21 cellular contexts compared by ENCODE assay signal in genomic region chr19:1843646-1844394, GRCh38. TPM values are rescaled to one million over a fixed set of nuclear protein-coding genes. Genes with fewer than 3 reads are reported as not detected.
DNase-seq lines count a peak whose midpoint lies in the region; ATAC-seq, FAIRE-seq and TF ChIP-seq lines count a peak whose summit lies in the region.
"Had no signal": no experiment of that assay in that cellular context is flagged by ENCODE, and none has a peak within 500 bp of the region (broad histone marks: within the 10 kb centered on the region; RNA-seq: fewer than 3 reads in every experiment).

No MANE protein-coding gene starts in this region.

- no peaks in the 10 kb centered on the region for H3K9me3 Mint-ChIP-seq in activated naive CD4-positive, alpha-beta T cell treated with anti-CD3 and anti-CD28 coated beads, Interleukin-2, amount 50 U/mL, for 24 hours
- H3K9me3 Mint-ChIP-seq in type B pancreatic cell = no peaks in the 10 kb centered on the region
- H3K9me3 Mint-ChIP-seq in stimulated activated memory B cell treated with anti-CD40 and anti-IgM and Interleukin-4, amounts not matched to agents 10 μg/mL and 1 μg/mL and 100 μg/mL, for 72 hours = no peaks in the 10 kb centered on the region
- H3K9me3 Mint-ChIP-seq: activated B cell treated with CpG ODN at 0.5 μM for 24 hours, IgD-negative memory B cell had no signal

- BruUV-seq in K562 (replicated peaks; lab: Mats Ljungman, UMichigan) = no TSS peak

- H3K36me3 Mint-ChIP-seq in activated naive CD4-positive, alpha-beta T cell treated with anti-CD3 and anti-CD28 coated beads, Interleukin-2, amount 50 U/mL, for 24 hours = no peaks in the 10 kb centered on the region
- no peaks in the 10 kb centered on the region for H3K36me3 Mint-ChIP-seq in type B pancreatic cell
- H3K36me3 Mint-ChIP-seq in stimulated activated memory B cell treated with anti-CD40 and anti-IgM and Interleukin-4, amounts not matched to agents 10 μg/mL and 1 μg/mL and 100 μg/mL, for 72 hours = peaks cover 16% of the 10 kb centered on the region
- H3K36me3 Mint-ChIP-seq: activated naive CD8-positive, alpha-beta T cell; IgD-negative memory B cell had no signal

- no peak overlapping the region for H3K4me2 ChIP-seq in K562 (ENCODE audit: insufficient read depth, low read length)
- H3K4me2 ChIP-seq in SK-N-SH = no peak overlapping the region
- H3K4me2 ChIP-seq: A549 had no signal

- WGBS in K562 (ENCODE audit: insufficient coverage, low coverage, missing lambda C conversion rate) = 87% methylated on average over 21 of the region's 25 CpGs
- 100% methylated on average over 5 of the region's 25 CpGs for WGBS in SK-N-SH (ENCODE audit: low lambda C conversion rate)

- TF ChIP-seq RAD21 in K562 (CRISPR knock-in tag; conservative IDR thresholded peaks at IDR 0.05 in 1 of 2, IDR thresholded peaks at IDR 0.05 in 1 of 2) (no peak), SK-N-SH (IDR thresholded peaks at IDR 0.05; ENCODE audit: low read length) (no peak)

- H3K9me3 ChIP-seq in K562 (replicated peaks; ENCODE audit: control insufficient read depth, insufficient read depth, low read depth, low read length) = no peaks in the 10 kb centered on the region
- no peaks in the 10 kb centered on the region for H3K9me3 ChIP-seq in SK-N-SH
- H3K9me3 ChIP-seq: A549, colonic mucosa, neutrophil, sigmoid colon, uterus had no signal

- intact Hi-C loops in K562 (cut with micrococcal nuclease) = no loop called here

- TF ChIP-seq POLR2A in K562 (conservative IDR thresholded peaks at IDR 0.05) = no peak

- CTCF ChIA-PET in K562 (lab: Yijun Ruan, JAX; ENCODE audit: low intra/inter-chr PET ratio) = no interaction called here
- CTCF ChIA-PET in SK-N-SH (lab: Yijun Ruan, JAX) = interaction anchor here (1.3 to 15.0 kb wide), 2 partner anchors 17 to 21 kb away, joined by 3 to 188 read pairs; no protein-coding TSS in a partner anchor

- in situ Hi-C loops in K562 (cut with MboI) = no loop called here

- H3K4me1 ChIP-seq in K562 (replicated peaks in 1 of 2; ENCODE audit: control insufficient read depth in 2 of 2, insufficient read depth in 2 of 2, low read length in 2 of 2) = peaks cover 38 to 91% of the 10 kb centered on the region in 2 experiments
- H3K4me1 ChIP-seq in SK-N-SH (ENCODE audit: control insufficient read depth in 1 of 2, insufficient read depth in 2 of 2, low read depth in 1 of 2, low read length in 1 of 2) = peaks cover 7 to 18% of the 10 kb centered on the region in 2 experiments; a peak in 1 of 4 replicates

- H4K20me1 ChIP-seq in K562 (replicated peaks; ENCODE audit: control insufficient read depth, insufficient read depth, low read length) (peaks cover 69% of the 10 kb centered on the region), SK-N-SH (ENCODE audit: insufficient read depth) (peaks cover 89% of the 10 kb centered on the region)

- DNase-seq in activated naive CD4-positive, alpha-beta T cell treated with Interleukin-2 at 50 U/mL for 16 hours = no peak
- DNase-seq in K562 (ENCODE audit: extremely low read depth in 1 of 4, low spot score in 3 of 4) (no peak), kidney epithelial cell (ENCODE audit: low read depth) (no peak), type B pancreatic cell (ENCODE audit: extremely low spot score, unreplicated experiment) (no peak), SK-N-SH (no peak)
- DNase-seq: activated B cell treated with CpG ODN at 0.5 μM for 24 hours; colonic mucosa; COR-L47; GDM1; NCI-H446 treated with DMSO at 0.1 percent for 48 hours; OCI-M1; sigmoid colon; stimulated activated naive CD4-positive, alpha-beta T cell treated with Interleukin-2 at 50 U/mL for 16 hours; uterus had no signal

- peaks cover 3% of the 10 kb centered on the region for H3K9me1 ChIP-seq in K562 (ENCODE audit: control insufficient read depth, insufficient read depth, low read length)

- peak overlapping the region in 1 of 2 experiments; percentile 82; a peak in 2 of 4 replicates for H3K9ac ChIP-seq in K562 (ENCODE audit: insufficient read depth in 1 of 2, low read depth in 2 of 2, low read length in 2 of 2)
- H3K9ac ChIP-seq in SK-N-SH = no peak overlapping the region

- no peak for ATAC-seq in K562
- ATAC-seq in stimulated activated memory B cell treated with anti-CD40 and anti-IgM and Interleukin-4, amounts not matched to agents 10 μg/mL and 1 μg/mL and 100 μg/mL, for 72 hours = no peak
- no peak for ATAC-seq in GM21360 (IDR thresholded peaks at IDR 0.05; ENCODE audit: unreplicated experiment)

- H3K4me3 ChIP-seq in K562 (no peak overlapping the region), kidney epithelial cell (ENCODE audit: low read depth, low read length) (no peak overlapping the region), SK-N-SH (ENCODE audit: low read depth in 2 of 2, low read length in 1 of 2) (no peak overlapping the region)
- H3K4me3 ChIP-seq: A549, colonic mucosa, sigmoid colon, uterus had no signal

- H2AFZ ChIP-seq in K562 (ENCODE audit: low read depth, low read length) (no peak overlapping the region), SK-N-SH (ENCODE audit: low read depth) (no peak overlapping the region)

- H3K27me3 ChIP-seq in K562 (ENCODE audit: control insufficient read depth in 2 of 2, insufficient read depth in 2 of 2, low read length in 2 of 2) (no peaks in the 10 kb centered on the region), kidney epithelial cell (ENCODE audit: control insufficient read depth, insufficient read depth, low read length) (no peaks in the 10 kb centered on the region), SK-N-SH (ENCODE audit: insufficient read depth) (no peaks in the 10 kb centered on the region)
- H3K27me3 ChIP-seq: colonic mucosa, neutrophil, sigmoid colon, uterus had no signal

- no peak overlapping the region for H3K27ac Mint-ChIP-seq in activated naive CD4-positive, alpha-beta T cell treated with anti-CD3 and anti-CD28 coated beads, Interleukin-2, amount 50 U/mL, for 24 hours
- no peak overlapping the region for H3K27ac Mint-ChIP-seq in type B pancreatic cell
- H3K27ac Mint-ChIP-seq in stimulated activated memory B cell treated with anti-CD40 and anti-IgM and Interleukin-4, amounts not matched to agents 10 μg/mL and 1 μg/mL and 100 μg/mL, for 72 hours = no peak overlapping the region
- H3K27ac Mint-ChIP-seq: activated B cell treated with CpG ODN at 0.5 μM for 24 hours; activated naive CD8-positive, alpha-beta T cell had no signal

- H3K36me3 ChIP-seq in K562 (ENCODE audit: control insufficient read depth, insufficient read depth, low read length) (peaks cover 63% of the 10 kb centered on the region), kidney epithelial cell (ENCODE audit: control insufficient read depth, insufficient read depth, low read length) (no peaks in the 10 kb centered on the region), SK-N-SH (replicated peaks in 1 of 2; ENCODE audit: control insufficient read depth in 1 of 2, insufficient read depth in 2 of 2, low read length in 1 of 2) (peaks cover 0 to 7% of the 10 kb centered on the region in 2 experiments)
- H3K36me3 ChIP-seq: colonic mucosa, uterus had no signal

- FAIRE-seq in K562 (lab: Jason Lieb, UNC) = no peak
- FAIRE-seq: A549 had no signal

- peak overlapping the region; percentile 26 for H3K4me3 Mint-ChIP-seq in activated naive CD4-positive, alpha-beta T cell treated with anti-CD3 and anti-CD28 coated beads, Interleukin-2, amount 50 U/mL, for 24 hours
- no peak overlapping the region for H3K4me3 Mint-ChIP-seq in type B pancreatic cell
- no peak overlapping the region for H3K4me3 Mint-ChIP-seq in stimulated activated memory B cell treated with anti-CD40 and anti-IgM and Interleukin-4, amounts not matched to agents 10 μg/mL and 1 μg/mL and 100 μg/mL, for 72 hours
- H3K4me3 Mint-ChIP-seq: activated B cell treated with CpG ODN at 0.5 μM for 24 hours had no signal

- H3K79me2 ChIP-seq in K562 (ENCODE audit: control insufficient read depth, insufficient read depth, low read length) (peaks cover 98% of the 10 kb centered on the region), SK-N-SH (ENCODE audit: insufficient read depth) (peaks cover 93% of the 10 kb centered on the region)

- TF ChIP-seq EP300 in K562 (IDR thresholded peaks at IDR 0.05; ENCODE audit: low read length) (no peak), SK-N-SH (IDR thresholded peaks at IDR 0.05; ENCODE audit: borderline replicate concordance in 1 of 2, low read depth in 1 of 2, low read length in 1 of 2) (no peak)

- H3K27me3 Mint-ChIP-seq in activated naive CD4-positive, alpha-beta T cell treated with anti-CD3 and anti-CD28 coated beads, Interleukin-2, amount 50 U/mL, for 24 hours = no peaks in the 10 kb centered on the region
- H3K27me3 Mint-ChIP-seq in type B pancreatic cell = no peaks in the 10 kb centered on the region
- no peaks in the 10 kb centered on the region for H3K27me3 Mint-ChIP-seq in stimulated activated memory B cell treated with anti-CD40 and anti-IgM and Interleukin-4, amounts not matched to agents 10 μg/mL and 1 μg/mL and 100 μg/mL, for 72 hours
- H3K27me3 Mint-ChIP-seq: activated B cell treated with CpG ODN at 0.5 μM for 24 hours; activated naive CD8-positive, alpha-beta T cell; IgD-negative memory B cell had no signal

- H3K9me2 ChIP-seq in SK-N-SH = no peaks in the 10 kb centered on the region

- H3F3A ChIP-seq in SK-N-SH (replicated peaks; ENCODE audit: insufficient read depth) = peaks cover 2% of the 10 kb centered on the region

- peaks cover 66% of the 10 kb centered on the region for H3K4me1 Mint-ChIP-seq in activated naive CD4-positive, alpha-beta T cell treated with anti-CD3 and anti-CD28 coated beads, Interleukin-2, amount 50 U/mL, for 24 hours
- peaks cover 23% of the 10 kb centered on the region for H3K4me1 Mint-ChIP-seq in type B pancreatic cell (ENCODE audit: unreplicated experiment)
- H3K4me1 Mint-ChIP-seq in stimulated activated memory B cell treated with anti-CD40 and anti-IgM and Interleukin-4, amounts not matched to agents 10 μg/mL and 1 μg/mL and 100 μg/mL, for 72 hours = peaks cover 74% of the 10 kb centered on the region

- TF ChIP-seq CTCF in K562 (IDR thresholded peaks at IDR 0.05 in 2 of 3, conservative IDR thresholded peaks at IDR 0.05 in 1 of 3; ENCODE audit: insufficient read depth in 2 of 3, low read depth in 1 of 3, low read length in 3 of 3) = peak; percentile 26 to 42 (median 33); a peak in 5 of 6 replicates
- peak; percentile 38 for TF ChIP-seq CTCF in kidney epithelial cell (IDR thresholded peaks at IDR 0.05; ENCODE audit: insufficient read depth, low read length, poor library complexity, severe bottlenecking)
- peak; percentile 21 for TF ChIP-seq CTCF in type B pancreatic cell (conservative IDR thresholded peaks at IDR 0.05)
- no peak; the same call in 1 of the 2 replicates for TF ChIP-seq CTCF in SK-N-SH (IDR thresholded peaks at IDR 0.05)

- POLR2A ChIA-PET in K562 (lab: Yijun Ruan, JAX) (interaction anchor here (0.6 to 1.6 kb wide), 9 partner anchors 8 to 632 kb away, joined by 3 to 6 read pairs (median 3); partner anchors contain the start of gene GADD45B), SK-N-SH (lab: Yijun Ruan, JAX) (no interaction called here)

- H3K27ac ChIP-seq in K562 (ENCODE audit: extremely low read depth, low read depth, low read length) (no peak overlapping the region), SK-N-SH (ENCODE audit: low read depth in 2 of 2, low read length in 1 of 2) (no peak overlapping the region)
- H3K27ac ChIP-seq: A549, colonic mucosa, neutrophil, sigmoid colon, uterus had no signal

RNA-seq across cellular contexts. Expression of gene REXO1, which starts 4.5 kb away (rescaled TPM):
- 46.7 and 163 TPM in 2 replicates for total RNA-seq in K562 (2011; cell fraction: chromatin; rRNA removed; ENCODE audit: low replicate concordance)
- total RNA-seq in K562 (2011; cell fraction: nucleolus; rRNA removed) = 112 and 114 TPM in 2 replicates
- 55.0 and 57.6 TPM in 2 replicates for total RNA-seq in K562 (2011; cell fraction: nucleoplasm; rRNA removed)
- total RNA-seq in K562 (2014; rRNA removed) (15.8 and 21.9 TPM in 2 replicates), K562 (2014; rRNA removed; fragmentation: Illumina TruSeq; extraction: Trizol) (3.5 and 4.5 TPM in 2 replicates), K562 (2015; rRNA removed; fragmentation: Illumina TruSeq; extraction: Trizol) (15.8 and 20.8 TPM in 2 replicates), K562 (2021) (52.4 and 63.3 TPM in 2 replicates), kidney epithelial cell (18.8 and 32.1 TPM in 2 replicates), type B pancreatic cell (ENCODE audit: low replicate concordance) (36.4 and 37.9 TPM in 2 replicates)
- polyA plus RNA-seq in K562 (2011; rRNA removed) (14.6 and 21.5 TPM in 2 replicates), K562 (2014; fragmentation: Illumina TruSeq; extraction: Trizol) (16.7 and 40.7 TPM in 2 replicates), K562 (2014; fragmentation: Nextera tagmentation; extraction: Ambion mirVana) (under 1 TPM; 0.04 to 0.29 TPM), K562 (2014; rRNA removed) (31.0 and 50.1 TPM in 2 replicates), SK-N-SH (2012; rRNA removed) (9.0 and 18.8 TPM in 2 replicates)
- 17.4 and 27.3 TPM in 2 replicates for polyA plus RNA-seq in K562 (2011; cell fraction: cytosol; rRNA removed)
- polyA plus RNA-seq in K562 (2011; cell fraction: nucleus; rRNA removed) = 56.5 and 100 TPM in 2 replicates
- 37.1 and 39.8 TPM in 2 replicates for polyA plus RNA-seq in K562 (2012)
- polyA minus RNA-seq in K562 (2011; rRNA and poly(A)+ RNA removed) = 7.4 and 11.2 TPM in 2 replicates
- polyA minus RNA-seq in K562 (2011; cell fraction: cytosol; rRNA and poly(A)+ RNA removed) = 23.8 and 34.7 TPM in 2 replicates
- polyA minus RNA-seq in K562 (2011; cell fraction: nucleus; rRNA and poly(A)+ RNA removed) = 19.5 and 21.3 TPM in 2 replicates
- 7.1 and 12.6 TPM in 2 replicates for polyA plus RNA-seq in SK-N-SH (2012; cell fraction: cytosol; rRNA removed)
- 87.2 and 224 TPM in 2 replicates for polyA plus RNA-seq in SK-N-SH (2012; cell fraction: nucleus; rRNA removed)

RNA-seq across cellular contexts. Expression of gene KLF16, which starts 19.6 kb away (rescaled TPM):
- 5.8 and 14.0 TPM in 2 replicates for total RNA-seq in K562 (2011; cell fraction: chromatin; rRNA removed; ENCODE audit: low replicate concordance)
- total RNA-seq in K562 (2011; cell fraction: nucleolus; rRNA removed) = 11.7 and 16.7 TPM in 2 replicates
- total RNA-seq in K562 (2011; cell fraction: nucleoplasm; rRNA removed) = 6.4 and 7.5 TPM in 2 replicates
- 15.5 and 22.0 TPM in 2 replicates for total RNA-seq in K562 (2014; rRNA removed)
- 3.4 and 3.8 TPM in 2 replicates for total RNA-seq in K562 (2014; rRNA removed; fragmentation: Illumina TruSeq; extraction: Trizol)
- total RNA-seq in K562 (2015; rRNA removed; fragmentation: Illumina TruSeq; extraction: Trizol) = 7.9 and 9.4 TPM in 2 replicates
- 59.1 and 60.4 TPM in 2 replicates for total RNA-seq in K562 (2021)
- polyA plus RNA-seq in K562 (2011; rRNA removed) = 3.7 and 4.8 TPM in 2 replicates
- 7.1 and 44.8 TPM in 2 replicates for polyA plus RNA-seq in K562 (2011; cell fraction: cytosol; rRNA removed)
- polyA plus RNA-seq in K562 (2011; cell fraction: nucleus; rRNA removed) = 14.2 and 29.1 TPM in 2 replicates
- polyA plus RNA-seq in K562 (2012) = 20.8 and 23.7 TPM in 2 replicates
- 6.8 and 13.1 TPM in 2 replicates for polyA plus RNA-seq in K562 (2014; fragmentation: Illumina TruSeq; extraction: Trizol)
- under 1 TPM; 0.04 to 0.10 TPM for polyA plus RNA-seq in K562 (2014; fragmentation: Nextera tagmentation; extraction: Ambion mirVana)
- polyA plus RNA-seq in K562 (2014; rRNA removed) = 15.4 and 27.5 TPM in 2 replicates
- polyA minus RNA-seq in K562 (2011; rRNA and poly(A)+ RNA removed) = 1.0 and 1.3 TPM in 2 replicates
- 15.0 and 25.4 TPM in 2 replicates for polyA minus RNA-seq in K562 (2011; cell fraction: cytosol; rRNA and poly(A)+ RNA removed)
- 5.8 and 6.6 TPM in 2 replicates for polyA minus RNA-seq in K562 (2011; cell fraction: nucleus; rRNA and poly(A)+ RNA removed)
- total RNA-seq in kidney epithelial cell = 11.4 and 15.3 TPM in 2 replicates
- total RNA-seq in type B pancreatic cell (ENCODE audit: low replicate concordance) = 17.9 and 18.1 TPM in 2 replicates
- polyA plus RNA-seq in SK-N-SH (2012; rRNA removed) = 11.3 and 16.1 TPM in 2 replicates
- 11.6 and 17.8 TPM in 2 replicates for polyA plus RNA-seq in SK-N-SH (2012; cell fraction: cytosol; rRNA removed)
- polyA plus RNA-seq in SK-N-SH (2012; cell fraction: nucleus; rRNA removed) = 28.7 and 43.5 TPM in 2 replicates

RNA-seq across cellular contexts. Expression of gene ATP8B3, which starts 31.7 kb away (rescaled TPM):
- total RNA-seq in K562 (2011; cell fraction: chromatin; rRNA removed; ENCODE audit: low replicate concordance) = 40.7 and 89.4 TPM in 2 replicates
- 37.1 and 44.7 TPM in 2 replicates for total RNA-seq in K562 (2011; cell fraction: nucleolus; rRNA removed)
- 35.0 and 38.7 TPM in 2 replicates for total RNA-seq in K562 (2011; cell fraction: nucleoplasm; rRNA removed)
- total RNA-seq in K562 (2014; rRNA removed) (3.2 and 5.0 TPM in 2 replicates), K562 (2014; rRNA removed; fragmentation: Illumina TruSeq; extraction: Trizol) (3.2 and 3.6 TPM in 2 replicates), K562 (2015; rRNA removed; fragmentation: Illumina TruSeq; extraction: Trizol) (3.8 and 4.3 TPM in 2 replicates), K562 (2021) (12.3 and 13.2 TPM in 2 replicates), kidney epithelial cell (0.96 TPM in 2 replicates), type B pancreatic cell (ENCODE audit: low replicate concordance) (0.48 and 1.5 TPM in 2 replicates)
- polyA plus RNA-seq in K562 (2011; rRNA removed) (8.3 and 13.2 TPM in 2 replicates), K562 (2014; fragmentation: Illumina TruSeq; extraction: Trizol) (6.0 and 6.4 TPM in 2 replicates), K562 (2014; fragmentation: Nextera tagmentation; extraction: Ambion mirVana) (1 to 10 TPM; 1.2 to 2.2 TPM), K562 (2014; rRNA removed) (10.1 and 11.9 TPM in 2 replicates), SK-N-SH (2012; rRNA removed) (6.2 and 8.0 TPM in 2 replicates)
- 12.0 and 13.1 TPM in 2 replicates for polyA plus RNA-seq in K562 (2011; cell fraction: cytosol; rRNA removed)
- polyA plus RNA-seq in K562 (2011; cell fraction: nucleus; rRNA removed) = 36.1 and 44.4 TPM in 2 replicates
- 5.6 and 7.6 TPM in 2 replicates for polyA plus RNA-seq in K562 (2012)
- 9.7 and 10.4 TPM in 2 replicates for polyA minus RNA-seq in K562 (2011; rRNA and poly(A)+ RNA removed)
- 7.3 and 10.2 TPM in 2 replicates for polyA minus RNA-seq in K562 (2011; cell fraction: cytosol; rRNA and poly(A)+ RNA removed)
- 5.4 and 7.0 TPM in 2 replicates for polyA minus RNA-seq in K562 (2011; cell fraction: nucleus; rRNA and poly(A)+ RNA removed)
- 3.1 and 4.9 TPM in 2 replicates for polyA plus RNA-seq in SK-N-SH (2012; cell fraction: cytosol; rRNA removed)
- polyA plus RNA-seq in SK-N-SH (2012; cell fraction: nucleus; rRNA removed) = 20.8 and 25.6 TPM in 2 replicates

RNA-seq across cellular contexts. Expression of gene ABHD17A, which starts 41.5 kb away (rescaled TPM):
- 29.4 and 87.9 TPM in 2 replicates for total RNA-seq in K562 (2011; cell fraction: chromatin; rRNA removed; ENCODE audit: low replicate concordance)
- total RNA-seq in K562 (2011; cell fraction: nucleolus; rRNA removed) = 61.7 and 67.8 TPM in 2 replicates
- total RNA-seq in K562 (2011; cell fraction: nucleoplasm; rRNA removed) = 40.1 and 45.4 TPM in 2 replicates
- 135 and 157 TPM in 2 replicates for total RNA-seq in K562 (2014; rRNA removed)
- total RNA-seq in K562 (2014; rRNA removed; fragmentation: Illumina TruSeq; extraction: Trizol) = 0.93 and 1.5 TPM in 2 replicates
- total RNA-seq in K562 (2015; rRNA removed; fragmentation: Illumina TruSeq; extraction: Trizol) = 18.9 and 26.5 TPM in 2 replicates
- total RNA-seq in K562 (2021) = 84.2 and 87.7 TPM in 2 replicates
- polyA plus RNA-seq in K562 (2011; rRNA removed) = 24.6 and 45.3 TPM in 2 replicates
- 54.2 and 174 TPM in 2 replicates for polyA plus RNA-seq in K562 (2011; cell fraction: cytosol; rRNA removed)
- polyA plus RNA-seq in K562 (2011; cell fraction: nucleus; rRNA removed) = 117 and 184 TPM in 2 replicates
- 47.5 and 74.5 TPM in 2 replicates for polyA plus RNA-seq in K562 (2012)
- polyA plus RNA-seq in K562 (2014; fragmentation: Illumina TruSeq; extraction: Trizol) = 3.6 and 16.9 TPM in 2 replicates
- under 1 TPM in 1 of 2 experiments, not detected in 1; 0.04 TPM for polyA plus RNA-seq in K562 (2014; fragmentation: Nextera tagmentation; extraction: Ambion mirVana)
- polyA plus RNA-seq in K562 (2014; rRNA removed) = 95.1 and 99.0 TPM in 2 replicates
- polyA minus RNA-seq in K562 (2011; rRNA and poly(A)+ RNA removed) = 6.9 and 11.0 TPM in 2 replicates
- polyA minus RNA-seq in K562 (2011; cell fraction: cytosol; rRNA and poly(A)+ RNA removed) = 26.1 and 39.4 TPM in 2 replicates
- polyA minus RNA-seq in K562 (2011; cell fraction: nucleus; rRNA and poly(A)+ RNA removed) = 15.3 and 15.8 TPM in 2 replicates
- 54.1 and 66.7 TPM in 2 replicates for total RNA-seq in kidney epithelial cell
- 60.4 and 62.0 TPM in 2 replicates for total RNA-seq in type B pancreatic cell (ENCODE audit: low replicate concordance)
- polyA plus RNA-seq in SK-N-SH (2012; rRNA removed) = 61.1 and 69.1 TPM in 2 replicates
- polyA plus RNA-seq in SK-N-SH (2012; cell fraction: cytosol; rRNA removed) = 25.5 and 46.5 TPM in 2 replicates
- polyA plus RNA-seq in SK-N-SH (2012; cell fraction: nucleus; rRNA removed) = 86.6 and 88.2 TPM in 2 replicates
